Comparison of ENCODE assay signal across 19 cellular contexts in genomic region chr6:109197061-109197460, GRCh38.
"Had no signal": no experiment of that assay in that cellular context is flagged by ENCODE, and none has a peak within 500 bp of the region (broad histone marks: within the 10 kb centered on the region; RNA-seq: fewer than 3 reads in every experiment).

No MANE protein-coding gene starts in this region.

- FAIRE-seq: endometrium, kidney had no signal

- DNase-seq: activated CD4-positive, alpha-beta T cell treated with anti-CD3 and anti-CD28 coated beads, Interleukin-2, amount 50 U/mL, for 4 hours; activated naive CD4-positive, alpha-beta T cell; activated naive CD8-positive, alpha-beta T cell treated with anti-CD3 and anti-CD28 coated beads for 36 hours; activated T-cell treated with anti-CD3 and anti-CD28 coated beads for 4 hours; amniotic stem cell; cortex of kidney; erythroblast; foreskin melanocyte; glutamatergic neuron; kidney; left ventricle myocardium inferior; mammary epithelial cell; naive thymus-derived CD4-positive, alpha-beta T cell; spleen; stimulated activated naive CD4-positive, alpha-beta T cell; thyroid gland had no signal

- H2AFZ ChIP-seq: neural progenitor cell had no signal

- H3K4me1 ChIP-seq: left ventricle myocardium inferior, neural progenitor cell, spleen, thyroid gland had no signal

- H3K27ac ChIP-seq: left ventricle myocardium inferior, neural progenitor cell, spleen had no signal

- ATAC-seq: naive thymus-derived CD4-positive, alpha-beta T cell; sciatic nerve had no signal

- H3K4me2 ChIP-seq: neural progenitor cell had no signal

- H3K36me3 ChIP-seq: left ventricle myocardium inferior, neural progenitor cell, spleen, thyroid gland had no signal

- H3K4me3 ChIP-seq: left ventricle myocardium inferior, neural progenitor cell, spleen, thyroid gland had no signal

- H3K9me3 ChIP-seq: left ventricle myocardium inferior, thyroid gland had no signal

- H3K27me3 ChIP-seq: neural progenitor cell, spleen, thyroid gland had no signal

- H3K9ac ChIP-seq: neural progenitor cell had no signal
